In genomic region chr15:40766194-40766830, GRCh38 we compare ENCODE assay signal across 10 cellular contexts. TPM values are rescaled to one million over a fixed set of nuclear protein-coding genes. Genes with fewer than 3 reads are reported as not detected.
DNase-seq lines count a peak whose midpoint lies in the region; ATAC-seq and TF ChIP-seq lines count a peak whose summit lies in the region.
"Had no signal": no experiment of that assay in that cellular context is flagged by ENCODE, and none has a peak within 500 bp of the region (broad histone marks: within the 10 kb centered on the region; RNA-seq: fewer than 3 reads in every experiment).

No MANE protein-coding gene starts in this region.

- no peak for DNase-seq in T-helper 2 cell treated with Interferon-gamma antibody and Interleukin-4, amounts not matched to agents 5 μg/mL and 100 μg/mL, for 36 hours (ENCODE audit: low spot score)
- DNase-seq in T-helper 2 cell, result no peak
- no peak for DNase-seq in RWPE2 (ENCODE audit: low spot score)
- no peak for DNase-seq in effector memory CD8-positive, alpha-beta T cell
- no peak for DNase-seq in mucosa of descending colon
- DNase-seq: activated CD4-positive, CD25-positive, alpha-beta regulatory T cell; GDM1 had no signal

- ATAC-seq in RWPE2 (ENCODE audit: low read depth) (no peak), mucosa of descending colon (no peak), GM21737 (IDR thresholded peaks at IDR 0.05; ENCODE audit: unreplicated experiment) (no peak), HG03565 (IDR thresholded peaks at IDR 0.05; ENCODE audit: unreplicated experiment) (no peak)
- no peak for ATAC-seq in effector memory CD8-positive, alpha-beta T cell (replicated peaks)

- peak overlapping the region; percentile 68 for H3K27ac Mint-ChIP-seq in T-helper 2 cell treated with Interferon-gamma antibody and Interleukin-4, amounts not matched to agents 5 μg/mL and 100 μg/mL, for 36 hours
- peak overlapping the region; percentile 92 to 93 for H3K27ac Mint-ChIP-seq in effector memory CD8-positive, alpha-beta T cell

- H3K27ac ChIP-seq in RWPE2 (ENCODE audit: poor library complexity, severe bottlenecking), result peak overlapping the region; percentile 92

- H3K9me3 ChIP-seq in RWPE2 (ENCODE audit: severe bottlenecking), result no peaks in the 10 kb centered on the region
- no peaks in the 10 kb centered on the region for H3K9me3 ChIP-seq in skeletal muscle satellite cell (replicated peaks; ENCODE audit: low read length)
- H3K9me3 ChIP-seq in mucosa of descending colon, result no peaks in the 10 kb centered on the region

- TF ChIP-seq CTCF in RWPE2 (IDR thresholded peaks at IDR 0.05; ENCODE audit: poor library complexity, severe bottlenecking) (no peak), mucosa of descending colon (IDR thresholded peaks at IDR 0.05) (no peak)

- H3K36me3 ChIP-seq in RWPE2 (ENCODE audit: low read depth) (0 out of 2 replicates have a peak, but pooled peaks cover 5% of the 10 kb centered on the region), skeletal muscle satellite cell (ENCODE audit: insufficient read depth, low read length) (peaks cover 22% of the 10 kb centered on the region), mucosa of descending colon (ENCODE audit: low read depth) (no peaks in the 10 kb centered on the region)

- peak overlapping the region; percentile 99 for H3K4me2 ChIP-seq in skeletal muscle satellite cell (ENCODE audit: low read length)

- H3K4me1 ChIP-seq in RWPE2 (ENCODE audit: insufficient read depth, poor library complexity, severe bottlenecking), result peaks cover 58% of the 10 kb centered on the region
- H3K4me1 ChIP-seq in skeletal muscle satellite cell (ENCODE audit: control insufficient read depth, insufficient read depth, low read length), result peaks cover 46% of the 10 kb centered on the region
- peaks cover 58% of the 10 kb centered on the region for H3K4me1 ChIP-seq in mucosa of descending colon (ENCODE audit: low read depth)

- H3K9me3 Mint-ChIP-seq in T-helper 2 cell treated with Interferon-gamma antibody and Interleukin-4, amounts not matched to agents 5 μg/mL and 100 μg/mL, for 36 hours, result no peaks in the 10 kb centered on the region
- H3K9me3 Mint-ChIP-seq in effector memory CD8-positive, alpha-beta T cell, result no peaks in the 10 kb centered on the region

- H3K4me3 Mint-ChIP-seq in T-helper 2 cell treated with Interferon-gamma antibody and Interleukin-4, amounts not matched to agents 5 μg/mL and 100 μg/mL, for 36 hours, result no peak overlapping the region
- peak overlapping the region in 1 of 2 donors; percentile 87 for H3K4me3 Mint-ChIP-seq in effector memory CD8-positive, alpha-beta T cell

- no peak overlapping the region for H3K4me3 ChIP-seq in RWPE2 (ENCODE audit: severe bottlenecking)
- no peak overlapping the region for H3K4me3 ChIP-seq in skeletal muscle satellite cell (ENCODE audit: low read length)
- no peak overlapping the region for H3K4me3 ChIP-seq in mucosa of descending colon

- peaks cover 42% of the 10 kb centered on the region for H3K4me1 Mint-ChIP-seq in T-helper 2 cell treated with Interferon-gamma antibody and Interleukin-4, amounts not matched to agents 5 μg/mL and 100 μg/mL, for 36 hours (ENCODE audit: low read depth)
- H3K4me1 Mint-ChIP-seq in effector memory CD8-positive, alpha-beta T cell (ENCODE audit: low read depth in 2 of 2), result peaks cover 28 to 47% of the 10 kb centered on the region in 2 donors

- no peak overlapping the region for H3K9ac ChIP-seq in skeletal muscle satellite cell (ENCODE audit: low read depth, low read length)

- H3K27me3 ChIP-seq in RWPE2 (ENCODE audit: insufficient read depth, poor library complexity, severe bottlenecking), result no peaks in the 10 kb centered on the region
- no peaks in the 10 kb centered on the region for H3K27me3 ChIP-seq in skeletal muscle satellite cell (ENCODE audit: control insufficient read depth, insufficient read depth, low read length)

- H3K36me3 Mint-ChIP-seq in T-helper 2 cell treated with Interferon-gamma antibody and Interleukin-4, amounts not matched to agents 5 μg/mL and 100 μg/mL, for 36 hours (ENCODE audit: low read depth), result peaks cover 14% of the 10 kb centered on the region
- H3K36me3 Mint-ChIP-seq in effector memory CD8-positive, alpha-beta T cell (ENCODE audit: insufficient read depth), result peaks cover 16% of the 10 kb centered on the region

- H3K27me3 Mint-ChIP-seq in T-helper 2 cell treated with Interferon-gamma antibody and Interleukin-4, amounts not matched to agents 5 μg/mL and 100 μg/mL, for 36 hours (ENCODE audit: low read depth), result no peaks in the 10 kb centered on the region
- H3K27me3 Mint-ChIP-seq in effector memory CD8-positive, alpha-beta T cell, result no peaks in the 10 kb centered on the region

- intact Hi-C loops in mucosa of descending colon (cut with DNase I, micrococcal nuclease), result no loop called here

RNA-seq across cellular contexts. Expression of gene GCHFR, which starts 2.4 kb away (rescaled TPM):
- total RNA-seq in skeletal muscle satellite cell (2012; rRNA removed), result 0.22 and 0.25 TPM in 2 replicates
- total RNA-seq in mucosa of descending colon, result 10 to 100 TPM; 12.0 to 25.5 (median 18.2) TPM

RNA-seq across cellular contexts. Expression of gene C15orf62, which starts 3.5 kb away (rescaled TPM):
- total RNA-seq in skeletal muscle satellite cell (2012; rRNA removed), result not detected in 2 replicates
- total RNA-seq in mucosa of descending colon, result under 1 TPM; 0.32 to 0.63 (median 0.35) TPM

RNA-seq across cellular contexts. Expression of gene RMDN3, which starts 11.3 kb away (rescaled TPM):
- total RNA-seq in skeletal muscle satellite cell (2012; rRNA removed), result 15.0 and 19.0 TPM in 2 replicates
- 10 to 100 TPM; 30.1 to 38.4 (median 37.8) TPM for total RNA-seq in mucosa of descending colon

RNA-seq across cellular contexts. Expression of gene ZFYVE19, which starts 40.6 kb away (rescaled TPM):
- 16.6 and 18.0 TPM in 2 replicates for total RNA-seq in skeletal muscle satellite cell (2012; rRNA removed)
- 10 to 100 TPM; 22.2 to 37.5 (median 36.5) TPM for total RNA-seq in mucosa of descending colon

RNA-seq across cellular contexts. Expression of gene DNAJC17, which starts 41.0 kb away (rescaled TPM):
- 10.7 and 13.9 TPM in 2 replicates for total RNA-seq in skeletal muscle satellite cell (2012; rRNA removed)
- total RNA-seq in mucosa of descending colon, result 10 to 100 TPM; 29.6 to 47.6 (median 36.5) TPM
